Comparison of ENCODE assay signal across 11 cellular contexts in the genomic region with DNA sequence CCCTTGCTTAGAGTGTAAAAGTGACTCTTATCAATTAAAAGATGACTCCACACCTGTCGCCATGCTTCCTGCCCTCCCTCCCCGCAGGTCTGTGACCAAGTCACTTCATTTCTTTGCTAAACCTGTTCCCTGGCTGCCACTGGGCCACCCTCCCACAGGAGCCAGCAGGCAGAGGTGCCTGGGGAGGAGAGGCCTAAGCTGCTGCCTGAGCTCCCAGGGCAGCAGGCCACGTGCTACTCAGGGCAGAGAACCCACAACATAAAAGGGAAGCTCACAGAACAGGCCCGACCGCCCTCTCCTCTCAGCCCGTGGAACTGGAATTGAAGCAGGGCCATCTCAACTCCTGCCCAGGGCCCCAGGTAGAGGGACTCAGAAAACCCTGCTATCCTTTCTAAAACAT. TPM values are rescaled to one million over a fixed set of nuclear protein-coding genes. Genes with fewer than 3 reads are reported as not detected.
DNase-seq lines count a peak whose midpoint lies in the region; TF ChIP-seq lines count a peak whose summit lies in the region.
"Had no signal": no experiment of that assay in that cellular context is flagged by ENCODE, and none has a peak within 500 bp of the region (broad histone marks: within the 10 kb centered on the region; RNA-seq: fewer than 3 reads in every experiment).

No MANE protein-coding gene starts in this region.

- peak; percentile 67 for DNase-seq in SIG-M5 treated with dmso at 0.1 percent for 504 hours (lab: John Stamatoyannopoulos, UW; ENCODE audit: unreplicated experiment)
- no peak for DNase-seq in SIG-M5 (lab: John Stamatoyannopoulos, UW)
- peak; percentile 36 for DNase-seq in kidney tubule cell (ENCODE audit: low spot score)
- peak in 1 of 2 donors; percentile 74 for DNase-seq in tibial artery
- DNase-seq in BE2C: no peak
- DNase-seq in activated T-cell treated with anti-CD3 and anti-CD28 coated beads for 4 hours: no peak
- DNase-seq in epidermal melanocyte (ENCODE audit: insufficient read length, low spot score): no peak
- DNase-seq: activated CD4-positive, CD25-positive, alpha-beta regulatory T cell treated with anti-CD3 and anti-CD28 coated beads, Interleukin-2, amount 50 U/mL, for 72 hours; kidney glomerular epithelial cell; NCI-H2171 treated with DMSO at 0.1 percent for 48 hours had no signal

- no peak overlapping the region for H3K4me3 ChIP-seq in tibial artery
- H3K4me3 ChIP-seq in BE2C (ENCODE audit: low read depth, low read length): no peak overlapping the region

- H3K36me3 ChIP-seq in tibial artery: no peaks in the 10 kb centered on the region
- H3K36me3 ChIP-seq in BE2C: no peaks in the 10 kb centered on the region

- peak overlapping the region; percentile 26 for H3K27ac ChIP-seq in angular gyrus (ENCODE audit: low read depth, low read length)
- H3K27ac ChIP-seq in tibial artery: peak overlapping the region; percentile 89 to 97

- no peaks in the 10 kb centered on the region for H3K9me3 ChIP-seq in tibial artery
- no peaks in the 10 kb centered on the region for H3K9me3 ChIP-seq in BE2C

- intact Hi-C loops in tibial artery (cut with DNase I; ENCODE audit: low total_unique reads): loop anchor here (10.0 kb wide), 1 partner anchor 111 kb away; the partner anchor contains the start of genes ARV1 and TTC13

- H3K27me3 ChIP-seq in tibial artery (no peaks in the 10 kb centered on the region), BE2C (no peaks in the 10 kb centered on the region)

- H3K4me1 ChIP-seq in tibial artery (peaks cover 3 to 79% (median 70%) of the 10 kb centered on the region in 4 donors), BE2C (peaks cover 2% of the 10 kb centered on the region; the same call in 1 of the 2 replicates)

- TF ChIP-seq CTCF in tibial artery (IDR thresholded peaks at IDR 0.05): no peak
- no peak for TF ChIP-seq CTCF in BE2C (IDR thresholded peaks at IDR 0.05; ENCODE audit: low read depth, low read length)

RNA-seq across cellular contexts. Expression of gene C1orf198, which starts 4.9 kb away (rescaled TPM):
- 12.1 TPM for polyA plus RNA-seq in BE2C (2012; ENCODE audit: insufficient read depth, insufficient read length, low read depth)

Comparison
In these comparisons a context has a peak if more than half of its experiments do, and no peak if none do; other contexts are left out.
1. DNase-seq: peak in SIG-M5 treated with dmso at 0.1 percent for 504 hours (single experiment) and kidney tubule cell (single experiment); none in SIG-M5 (single experiment), BE2C (single experiment), activated T-cell treated with anti-CD3 and anti-CD28 coated beads for 4 hours (single experiment) and epidermal melanocyte (single experiment).